ENCODE assay signal across 1 cellular context in the genomic region with DNA sequence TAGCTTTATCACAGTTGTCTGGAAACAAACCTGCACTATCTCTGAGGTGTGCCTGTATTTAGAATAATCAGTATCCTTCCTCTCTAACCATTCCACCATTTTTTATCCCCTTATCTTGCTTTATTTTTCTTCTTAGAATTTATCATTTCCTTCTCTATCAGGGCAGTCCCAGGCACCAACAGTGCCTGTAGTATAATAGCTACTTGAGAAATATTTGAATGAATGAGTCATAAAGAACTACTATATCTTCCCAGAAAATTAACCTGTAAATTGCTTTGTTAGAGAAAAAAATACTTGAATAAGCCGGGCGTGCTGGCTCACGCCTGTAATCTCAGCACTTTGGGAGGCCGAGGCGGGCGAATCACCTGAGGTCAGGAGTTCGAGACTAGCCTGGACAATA.
TF ChIP-seq lines count a peak whose summit lies in the region.

No MANE protein-coding gene starts in this region.

TF ChIP-seq in K562, 482 proteins besides CTCF, POLR2A, EP300 and RAD21:
- no peak for TF ChIP-seq ZFP1 (CRISPR knock-in tag; IDR thresholded peaks at IDR 0.05)
- TF ChIP-seq MTA1 (IDR thresholded peaks at IDR 0.05; ENCODE audit: borderline replicate concordance): no peak
- TF ChIP-seq CBFA2T3 (IDR thresholded peaks at IDR 0.05): peak; percentile 45; the same call in 1 of the 2 replicates
- TF ChIP-seq, protein P1, sequence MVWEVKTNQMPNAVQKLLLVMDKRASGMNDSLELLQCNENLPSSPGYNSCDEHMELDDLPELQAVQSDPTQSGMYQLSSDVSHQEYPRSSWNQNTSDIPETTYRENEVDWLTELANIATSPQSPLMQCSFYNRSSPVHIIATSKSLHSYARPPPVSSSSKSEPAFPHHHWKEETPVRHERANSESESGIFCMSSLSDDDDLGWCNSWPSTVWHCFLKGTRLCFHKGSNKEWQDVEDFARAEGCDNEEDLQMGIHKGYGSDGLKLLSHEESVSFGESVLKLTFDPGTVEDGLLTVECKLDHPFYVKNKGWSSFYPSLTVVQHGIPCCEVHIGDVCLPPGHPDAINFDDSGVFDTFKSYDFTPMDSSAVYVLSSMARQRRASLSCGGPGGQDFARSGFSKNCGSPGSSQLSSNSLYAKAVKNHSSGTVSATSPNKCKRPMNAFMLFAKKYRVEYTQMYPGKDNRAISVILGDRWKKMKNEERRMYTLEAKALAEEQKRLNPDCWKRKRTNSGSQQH (CRISPR knock-in tag; IDR thresholded peaks at IDR 0.05): no peak
- TF ChIP-seq KDM1A (IDR thresholded peaks at IDR 0.05): 0 out of 4 replicates have a peak, but pooled peaks of 1 of the 2 experiments have one; percentile 13
